Comparison of ENCODE assay signal across 14 cellular contexts in the genomic region with DNA sequence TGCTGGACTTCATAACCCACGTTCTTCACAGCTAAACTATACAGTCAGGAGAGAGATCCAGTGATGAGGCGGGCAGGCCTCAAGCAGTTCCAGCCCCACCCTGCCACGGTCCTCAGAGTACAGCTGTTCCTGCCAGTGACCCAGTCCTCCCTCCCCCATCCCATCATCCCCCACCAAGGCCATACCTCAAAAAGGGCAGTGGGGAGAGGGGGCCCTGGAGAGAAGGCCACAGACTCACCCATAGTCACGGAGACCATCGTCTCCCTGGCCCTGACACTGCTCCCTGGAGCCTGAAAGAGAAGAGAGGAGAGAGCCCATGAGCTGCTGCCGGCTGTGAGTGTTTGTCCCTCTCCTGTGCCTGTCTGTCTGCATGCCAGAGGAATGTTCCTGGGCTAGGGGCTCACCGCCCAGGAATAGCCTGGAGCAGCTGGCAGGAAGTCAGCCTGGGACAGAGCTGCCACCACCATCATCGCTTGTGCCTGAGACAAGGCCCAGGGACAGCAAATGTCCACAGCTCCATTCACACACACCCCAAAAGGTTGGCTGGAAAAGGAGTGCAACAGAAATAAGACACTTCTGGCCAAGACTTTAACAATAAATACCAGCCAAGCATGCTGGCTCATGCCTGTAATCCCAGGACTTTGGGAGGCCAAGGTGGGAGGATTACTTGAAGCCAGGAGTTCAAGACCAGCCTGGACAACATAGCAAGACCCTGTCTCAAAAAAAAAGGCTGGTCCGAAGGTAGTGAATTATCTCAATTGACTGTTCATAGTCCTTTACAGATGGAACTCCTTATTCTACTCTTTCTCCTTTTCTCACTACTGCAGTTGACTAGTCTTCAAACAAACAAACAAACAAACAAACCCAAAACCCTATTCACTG. TPM values are rescaled to one million over a fixed set of nuclear protein-coding genes. Genes with fewer than 3 reads are reported as not detected.
A peak's percentile ranks its signal among the peaks of the same experiment; 100 is the strongest.
DNase-seq lines count a peak whose midpoint lies in the region; ATAC-seq, FAIRE-seq and TF ChIP-seq lines count a peak whose summit lies in the region.
"Had no signal": no experiment of that assay in that cellular context is flagged by ENCODE, and none has a peak within 500 bp of the region (broad histone marks: within the 10 kb centered on the region; RNA-seq: fewer than 3 reads in every experiment).

No MANE protein-coding gene starts in this region.

- H3K4me3 ChIP-seq in A549: no peak overlapping the region
- no peak overlapping the region for H3K4me3 ChIP-seq in adrenal gland
- H3K4me3 ChIP-seq: tibial nerve had no signal

- H3K27me3 ChIP-seq in adrenal gland: no peaks in the 10 kb centered on the region
- H3K27me3 ChIP-seq: tibial nerve had no signal

- ATAC-seq in A549 (peak; percentile 21 to 31; a peak in 2 of 6 replicates), Right ventricle myocardium superior (ENCODE audit: poor library complexity) (peak; percentile 93), GM21786 (IDR thresholded peaks at IDR 0.05; ENCODE audit: unreplicated experiment) (no peak), SK-N-SH treated with all-trans-retinoic acid at 6 μM for 48 hours (no peak)
- ATAC-seq: naive thymus-derived CD8-positive, alpha-beta T cell had no signal

- intact Hi-C loops in adrenal gland (cut with DNase I) (no loop called here), Right ventricle myocardium superior (cut with DNase I) (loop anchor here (10.0 kb wide), 1 partner anchor 103 kb away; a partner anchor contains a TSS)

- DNase-seq in A549 (ENCODE audit: low read depth in 1 of 2, low spot score in 1 of 2): no peak
- DNase-seq in adrenal gland: peak in 6 of 7 donors; percentile 53 to 80 (median 69)
- DNase-seq in Right ventricle myocardium superior: peak; percentile 85
- DNase-seq in osteocyte (ENCODE audit: extremely low spot score, unreplicated experiment): no peak
- DNase-seq in NCI-H345 treated with DMSO at 0.1 percent for 48 hours (lab: John Stamatoyannopoulos, UW; ENCODE audit: unreplicated experiment): no peak
- DNase-seq in NCI-H128 (lab: John Stamatoyannopoulos, UW; ENCODE audit: unreplicated experiment): no peak
- DNase-seq: cortex of kidney; GOT3; KBM-7; naive thymus-derived CD8-positive, alpha-beta T cell had no signal

- TF ChIP-seq CTCF in A549 (IDR thresholded peaks at IDR 0.05) (no peak), adrenal gland (IDR thresholded peaks at IDR 0.05) (no peak), osteocyte (IDR thresholded peaks at IDR 0.05) (no peak)

- no peak for TF ChIP-seq RAD21 in A549 (conservative IDR thresholded peaks at IDR 0.05 in 1 of 2, IDR thresholded peaks at IDR 0.05 in 1 of 2)

- 80% methylated on average over 9 of the region's 9 CpGs for WGBS in A549 (ENCODE audit: missing lambda C conversion rate)
- 45 to 61% (median 48%) methylated on average over 7 to 9 of the region's 9 CpGs for WGBS in adrenal gland, 4 donors

- TF ChIP-seq EP300 in A549 (IDR thresholded peaks at IDR 0.05): no peak

- H3K9me3 Mint-ChIP-seq in osteocyte (ENCODE audit: unreplicated experiment): no peaks in the 10 kb centered on the region
- H3K9me3 Mint-ChIP-seq: naive thymus-derived CD8-positive, alpha-beta T cell had no signal

- H3K4me1 ChIP-seq in A549 (no peaks in the 10 kb centered on the region; the same call in 2 of the 3 replicates), adrenal gland (replicated peaks in 1 of 2) (peaks cover 17 to 19% of the 10 kb centered on the region in 2 donors)

- H3K4me1 Mint-ChIP-seq in osteocyte (ENCODE audit: unreplicated experiment): peaks cover 18% of the 10 kb centered on the region

- CTCF ChIA-PET in A549 (lab: Yijun Ruan, JAX): interaction anchor here (0.6 to 2.0 kb wide), 13 partner anchors 10 to 1036 kb away, joined by 3 to 12 read pairs (median 4); no protein-coding TSS in a partner anchor

- peak; percentile 95 for FAIRE-seq in A549 (lab: Jason Lieb, UNC)

- POLR2A ChIA-PET in A549 (lab: Yijun Ruan, JAX): no interaction called here

- no peak overlapping the region for H3K27ac ChIP-seq in A549
- H3K27ac ChIP-seq in adrenal gland: peak overlapping the region in 4 of 5 donors; percentile 66 to 91 (median 72)
- H3K27ac ChIP-seq: tibial nerve had no signal

- H3K27me3 Mint-ChIP-seq in osteocyte (ENCODE audit: unreplicated experiment): no peaks in the 10 kb centered on the region
- H3K27me3 Mint-ChIP-seq: naive thymus-derived CD8-positive, alpha-beta T cell had no signal

- H3K4me3 Mint-ChIP-seq in osteocyte (ENCODE audit: unreplicated experiment): peak overlapping the region; percentile 44
- H3K4me3 Mint-ChIP-seq: naive thymus-derived CD8-positive, alpha-beta T cell had no signal

- H3K9me3 ChIP-seq in A549 (no peaks in the 10 kb centered on the region), adrenal gland (replicated peaks in 1 of 3) (no peaks in the 10 kb centered on the region)
- H3K9me3 ChIP-seq: tibial nerve had no signal

- H3K27ac Mint-ChIP-seq in osteocyte (ENCODE audit: unreplicated experiment): peak overlapping the region; percentile 93

- TF ChIP-seq POLR2A in A549 (IDR thresholded peaks at IDR 0.05; ENCODE audit: low read length): no peak
- TF ChIP-seq POLR2A in adrenal gland (IDR thresholded peaks at IDR 0.05): peak in 1 of 2 donors; percentile 68

- peaks cover 0 to 6% of the 10 kb centered on the region in 2 donors for H3K36me3 ChIP-seq in adrenal gland (replicated peaks in 1 of 2)

- peaks cover 6% of the 10 kb centered on the region for H3K36me3 Mint-ChIP-seq in osteocyte (ENCODE audit: unreplicated experiment)

- H3K4me2 ChIP-seq in A549: no peak overlapping the region

TF ChIP-seq in A549, 52 proteins besides CTCF, POLR2A, EP300 and RAD21:
- no peak for TF ChIP-seq TFCP2L1 (CRISPR knock-in tag; IDR thresholded peaks at IDR 0.05)
- TF ChIP-seq SREBF2 (IDR thresholded peaks at IDR 0.05): no peak
- no peak for TF ChIP-seq HOXB13 (CRISPR knock-in tag; IDR thresholded peaks at IDR 0.05; ENCODE audit: low read depth)
- no peak for TF ChIP-seq ZFP36 (IDR thresholded peaks at IDR 0.05; ENCODE audit: borderline replicate concordance, partially characterized antibody)

TF ChIP-seq in SK-N-SH treated with all-trans-retinoic acid at 6 μM for 48 hours, 23 proteins besides CTCF, POLR2A, EP300 and RAD21 (continues in another document):
- TF ChIP-seq ZNF70 (CRISPR knock-in tag; IDR thresholded peaks at IDR 0.05): no peak
- TF ChIP-seq ZFP30 (CRISPR knock-in tag; IDR thresholded peaks at IDR 0.05): no peak
- TF ChIP-seq CSDC2 (CRISPR knock-in tag; IDR thresholded peaks at IDR 0.05): no peak
- no peak for TF ChIP-seq ZC3H10 (CRISPR knock-in tag; IDR thresholded peaks at IDR 0.05)

RNA-seq across cellular contexts. Expression of a gene that starts 6.4 kb away (rescaled TPM):
- polyA plus RNA-seq in A549 (2011; rRNA removed) (32.8 and 39.8 TPM in 2 replicates), A549 (2017; fragmentation: RNase III; extraction: RNeasy Plus Mini Kit Qiagen cat#74134 plus additional on column Dnase treatment) (22.1 to 25.7 TPM (median 25.2 TPM) in 3 replicates), adrenal gland (10 to 100 TPM in 2 of 3 donors, 1 to 10 TPM in 1; 7.7 to 20.9 (median 17.5) TPM)
- polyA plus RNA-seq in A549 (2012; cell fraction: cytosol; rRNA removed): 46.5 and 51.8 TPM in 2 replicates
- polyA plus RNA-seq in A549 (2012; cell fraction: nucleus; rRNA removed): 39.7 and 43.7 TPM in 2 replicates
- 57.7 and 65.9 TPM in 2 replicates for polyA minus RNA-seq in A549 (2011; rRNA and poly(A)+ RNA removed)
- total RNA-seq in adrenal gland (10 to 100 TPM; 10.9 to 18.2 (median 14.6) TPM), Right ventricle myocardium superior (209 TPM), osteocyte (13.1 and 16.6 TPM in 2 replicates)

RNA-seq across cellular contexts. Expression of a gene that starts 6.7 kb away (rescaled TPM):
- polyA plus RNA-seq in A549 (2011; rRNA removed) (290 and 350 TPM in 2 replicates), A549 (2017; fragmentation: RNase III; extraction: RNeasy Plus Mini Kit Qiagen cat#74134 plus additional on column Dnase treatment) (215 to 283 TPM (median 265 TPM) in 3 replicates), adrenal gland (100 to 1,000 TPM; 170 to 374 (median 280) TPM)
- polyA plus RNA-seq in A549 (2012; cell fraction: cytosol; rRNA removed): 322 and 419 TPM in 2 replicates
- polyA plus RNA-seq in A549 (2012; cell fraction: nucleus; rRNA removed): 632 and 811 TPM in 2 replicates
- 244 and 264 TPM in 2 replicates for polyA minus RNA-seq in A549 (2011; rRNA and poly(A)+ RNA removed)
- total RNA-seq in adrenal gland (1,000 to 10,000 TPM in 1 of 8 donors, 100 to 1,000 TPM in 7; 329 to 1,019 (median 476) TPM), Right ventricle myocardium superior (159 TPM), osteocyte (499 and 511 TPM in 2 replicates)

RNA-seq across cellular contexts. Expression of a gene that starts 48.1 kb away (rescaled TPM):
- polyA plus RNA-seq in A549 (2011; rRNA removed) (0.18 and 0.19 TPM in 2 replicates), A549 (2017; fragmentation: RNase III; extraction: RNeasy Plus Mini Kit Qiagen cat#74134 plus additional on column Dnase treatment) (0.20 to 0.25 TPM (median 0.24 TPM) in 3 replicates), adrenal gland (under 1 TPM in 2 of 3 donors, not detected in 1; 0.20 to 0.24 TPM)
- polyA plus RNA-seq in A549 (2012; cell fraction: cytosol; rRNA removed): 0.34 and 0.51 TPM in 2 replicates
- 1.1 TPM in 2 replicates for polyA plus RNA-seq in A549 (2012; cell fraction: nucleus; rRNA removed)
- polyA minus RNA-seq in A549 (2011; rRNA and poly(A)+ RNA removed): 0.19 and 0.37 TPM in 2 replicates
- total RNA-seq in adrenal gland (under 1 TPM in 6 of 8 donors, not detected in 2; 0.11 to 0.34 (median 0.23) TPM), Right ventricle myocardium superior (not detected), osteocyte (0.21 and 0.29 TPM in 2 replicates)
- total RNA-seq: RPMI7951 had no signal
- polyA plus RNA-seq: naive thymus-derived CD8-positive, alpha-beta T cell had no signal

RNA-seq across cellular contexts. Expression of a gene that starts 56.7 kb away (rescaled TPM):
- 159 and 180 TPM in 2 replicates for polyA plus RNA-seq in A549 (2011; rRNA removed)
- 180 and 209 TPM in 2 replicates for polyA plus RNA-seq in A549 (2012; cell fraction: cytosol; rRNA removed)
- polyA plus RNA-seq in A549 (2012; cell fraction: nucleus; rRNA removed): 545 and 598 TPM in 2 replicates
- polyA plus RNA-seq in A549 (2017; fragmentation: RNase III; extraction: RNeasy Plus Mini Kit Qiagen cat#74134 plus additional on column Dnase treatment): 125 to 136 TPM (median 132 TPM) in 3 replicates
- 241 and 264 TPM in 2 replicates for polyA minus RNA-seq in A549 (2011; rRNA and poly(A)+ RNA removed)
- 100 to 1,000 TPM in 5 of 8 donors, 10 to 100 TPM in 3; 49.2 to 195 (median 128) TPM for total RNA-seq in adrenal gland
- 100 to 1,000 TPM in 2 of 3 donors, 10 to 100 TPM in 1; 72.9 to 123 (median 107) TPM for polyA plus RNA-seq in adrenal gland
- total RNA-seq in Right ventricle myocardium superior: 126 TPM
- 152 and 156 TPM in 2 replicates for total RNA-seq in osteocyte

Comparison
In these comparisons a context has a peak if more than half of its experiments do, and no peak if none do; other contexts are left out.
1. ATAC-seq: peak in A549 (2 of 2) and Right ventricle myocardium superior (single experiment); none in GM21786 (single experiment) and SK-N-SH treated with all-trans-retinoic acid at 6 μM for 48 hours (single experiment).
2. DNase-seq: peak in adrenal gland (6 of 7) and Right ventricle myocardium superior (single experiment); none in A549 (0 of 2), osteocyte (single experiment), NCI-H345 treated with DMSO at 0.1 percent for 48 hours (single experiment) and NCI-H128 (single experiment).
3. H3K27ac ChIP-seq: peak in adrenal gland (4 of 5); none in A549 (0 of 2).
4. RNA of a gene that starts 6.4 kb away (total RNA-seq): 209 TPM in Right ventricle myocardium superior (single experiment); 13.1 to 16.6 TPM in osteocyte and 10.9 to 18.2 TPM in adrenal gland; every median in the first group is over 10 times any median in the second.